In the genomic region with DNA sequence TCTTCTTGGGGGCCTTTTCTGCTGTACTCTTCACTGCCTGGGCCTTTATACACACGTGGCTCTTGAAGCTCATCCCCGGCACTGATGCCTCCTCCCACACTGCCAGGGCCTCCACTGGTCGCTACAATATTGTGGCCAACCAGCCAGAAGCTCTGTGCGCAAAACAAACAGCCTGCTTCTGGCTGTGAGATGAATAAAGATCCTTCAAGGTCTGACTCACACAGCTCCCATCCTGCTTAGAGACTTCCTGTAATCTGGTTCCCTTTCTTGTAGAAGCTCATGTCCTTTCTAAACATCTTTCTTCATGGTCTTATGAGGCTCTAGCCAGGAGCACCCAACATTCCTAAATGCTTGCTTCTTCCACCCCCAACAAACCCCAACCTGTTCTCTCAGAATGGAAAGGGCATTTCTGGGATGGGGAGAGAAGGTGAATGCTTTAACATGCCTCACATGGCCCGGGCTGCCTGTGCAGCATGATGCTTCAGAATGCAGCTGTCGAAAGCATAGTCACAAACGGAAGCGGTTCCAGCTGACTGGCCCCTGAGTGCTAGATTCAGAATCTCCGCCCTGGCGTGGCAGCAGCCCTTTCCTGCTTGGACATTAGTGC, we compare ENCODE assay signal across 8 cellular contexts. TPM values are rescaled to one million over a fixed set of nuclear protein-coding genes. Genes with fewer than 3 reads are reported as not detected.
DNase-seq lines count a peak whose midpoint lies in the region; ATAC-seq and TF ChIP-seq lines count a peak whose summit lies in the region.

No MANE protein-coding gene starts in this region.

- DNase-seq in DMS53 treated with DMSO at 0.1 percent for 48 hours (lab: John Stamatoyannopoulos, UW; ENCODE audit: unreplicated experiment), result peak; percentile 93
- peak; percentile 33 for DNase-seq in GM19240 (ENCODE audit: insufficient read length, low spot score)
- DNase-seq in SJSA1 (ENCODE audit: low read depth in 1 of 2, low spot score in 2 of 2), result peak; percentile 84 to 86
- DNase-seq in choroid plexus epithelial cell (ENCODE audit: low read depth), result peak; percentile 93
- DNase-seq in midbrain (lab: John Stamatoyannopoulos, UW), result peak; percentile 63
- DNase-seq in thyroid gland, result peak; percentile 84 to 91
- no peak for DNase-seq in H7

- H3K4me3 ChIP-seq in SJSA1, result no peak overlapping the region
- no peak overlapping the region for H3K4me3 ChIP-seq in choroid plexus epithelial cell (ENCODE audit: low read depth, low read length)
- no peak overlapping the region for H3K4me3 ChIP-seq in thyroid gland (replicated peaks in 1 of 3)
- H3K4me3 ChIP-seq in H7 (ENCODE audit: insufficient read depth, low read depth, low read length), result no peak overlapping the region

- H3K27ac ChIP-seq in SJSA1 (peak overlapping the region; percentile 68), thyroid gland (peak overlapping the region; percentile 46 to 80 (median 79))

- TF ChIP-seq POLR2A in thyroid gland (IDR thresholded peaks at IDR 0.05), result no peak

- H3K9me3 ChIP-seq in SJSA1 (replicated peaks) (no peaks in the 10 kb centered on the region), thyroid gland (no peaks in the 10 kb centered on the region)

- WGBS in thyroid gland, 2 donors, result 5 to 6% methylated on average over 6 to 10 of the region's 10 CpGs

- intact Hi-C loops in thyroid gland (cut with DNase I), result no loop called here

- peak; percentile 96 for ATAC-seq in HG03280 (IDR thresholded peaks at IDR 0.05; ENCODE audit: unreplicated experiment)

- TF ChIP-seq CTCF in choroid plexus epithelial cell (conservative IDR thresholded peaks at IDR 0.05; ENCODE audit: low read depth, low read length) (no peak), thyroid gland (IDR thresholded peaks at IDR 0.05) (no peak)

- H3K27me3 ChIP-seq in SJSA1 (replicated peaks), result no peaks in the 10 kb centered on the region
- H3K27me3 ChIP-seq in thyroid gland, result no peaks in the 10 kb centered on the region
- H3K27me3 ChIP-seq in H7 (ENCODE audit: control insufficient read depth, insufficient read depth, low read length), result no peaks in the 10 kb centered on the region

- H3K4me1 ChIP-seq in SJSA1 (replicated peaks), result peaks cover 59% of the 10 kb centered on the region
- peaks cover 44 to 66% of the 10 kb centered on the region in 2 donors for H3K4me1 ChIP-seq in thyroid gland

- H3K36me3 ChIP-seq in SJSA1 (no peaks in the 10 kb centered on the region), thyroid gland (no peaks in the 10 kb centered on the region), H7 (replicated peaks; ENCODE audit: control insufficient read depth, insufficient read depth, low read length) (no peaks in the 10 kb centered on the region)

RNA-seq across cellular contexts. Expression of a gene that starts 24.6 kb away (rescaled TPM):
- total RNA-seq in SJSA1 (2014; rRNA removed; shearing (Covaris generic)), result 8.2 and 13.2 TPM in 2 replicates
- total RNA-seq in thyroid gland, result 10 to 100 TPM; 29.3 to 62.5 (median 41.6) TPM
- 89.1 and 92.4 TPM in 2 replicates for total RNA-seq in H7 (2014; rRNA removed; shearing (Covaris generic))
